ENCODE assay signal across 1 cellular context in the genomic region with DNA sequence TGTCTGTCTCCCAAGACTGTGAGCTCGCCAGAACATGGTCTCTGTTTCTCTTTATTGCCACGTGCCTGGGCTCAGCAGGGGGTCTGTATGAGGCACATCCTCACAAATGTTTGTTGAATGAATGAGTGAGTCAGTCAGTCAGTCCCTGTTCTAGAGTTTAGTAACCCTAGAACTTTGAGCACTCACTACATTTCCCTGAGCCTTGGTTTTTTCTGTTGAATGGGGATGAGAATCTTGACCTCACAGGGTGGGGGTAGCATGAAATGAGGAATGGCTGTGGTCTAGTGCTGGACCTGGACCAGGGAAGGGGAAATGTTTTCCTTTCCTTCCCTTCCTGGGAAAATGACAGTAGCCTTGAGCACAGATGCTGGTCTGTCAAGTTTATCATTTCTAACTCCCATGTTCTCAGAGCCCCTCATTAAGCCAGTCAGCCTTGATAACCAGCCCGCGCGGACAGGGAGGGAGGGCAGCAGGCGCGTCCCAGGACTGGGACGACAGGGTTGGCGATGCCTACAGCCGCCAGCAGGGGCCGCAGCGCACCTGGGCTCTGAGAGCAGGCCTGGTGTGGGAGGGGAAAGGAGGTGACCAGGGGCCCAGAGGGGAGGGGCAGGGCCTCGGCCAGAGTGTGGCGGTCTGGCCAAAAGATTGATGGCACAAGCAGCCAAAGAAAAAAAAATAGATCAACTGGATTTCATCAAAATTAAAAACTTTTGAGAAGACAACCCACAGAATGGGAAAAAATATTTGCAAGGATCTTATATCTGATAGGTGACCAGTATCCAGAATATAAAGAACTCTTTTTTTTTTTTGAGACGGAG.
TF ChIP-seq lines count a peak whose summit lies in the region.

No MANE protein-coding gene starts in this region.

TF ChIP-seq in GM12878, 131 proteins besides CTCF, POLR2A, EP300 and RAD21 (continued from another document):
- TF ChIP-seq, protein P1, sequence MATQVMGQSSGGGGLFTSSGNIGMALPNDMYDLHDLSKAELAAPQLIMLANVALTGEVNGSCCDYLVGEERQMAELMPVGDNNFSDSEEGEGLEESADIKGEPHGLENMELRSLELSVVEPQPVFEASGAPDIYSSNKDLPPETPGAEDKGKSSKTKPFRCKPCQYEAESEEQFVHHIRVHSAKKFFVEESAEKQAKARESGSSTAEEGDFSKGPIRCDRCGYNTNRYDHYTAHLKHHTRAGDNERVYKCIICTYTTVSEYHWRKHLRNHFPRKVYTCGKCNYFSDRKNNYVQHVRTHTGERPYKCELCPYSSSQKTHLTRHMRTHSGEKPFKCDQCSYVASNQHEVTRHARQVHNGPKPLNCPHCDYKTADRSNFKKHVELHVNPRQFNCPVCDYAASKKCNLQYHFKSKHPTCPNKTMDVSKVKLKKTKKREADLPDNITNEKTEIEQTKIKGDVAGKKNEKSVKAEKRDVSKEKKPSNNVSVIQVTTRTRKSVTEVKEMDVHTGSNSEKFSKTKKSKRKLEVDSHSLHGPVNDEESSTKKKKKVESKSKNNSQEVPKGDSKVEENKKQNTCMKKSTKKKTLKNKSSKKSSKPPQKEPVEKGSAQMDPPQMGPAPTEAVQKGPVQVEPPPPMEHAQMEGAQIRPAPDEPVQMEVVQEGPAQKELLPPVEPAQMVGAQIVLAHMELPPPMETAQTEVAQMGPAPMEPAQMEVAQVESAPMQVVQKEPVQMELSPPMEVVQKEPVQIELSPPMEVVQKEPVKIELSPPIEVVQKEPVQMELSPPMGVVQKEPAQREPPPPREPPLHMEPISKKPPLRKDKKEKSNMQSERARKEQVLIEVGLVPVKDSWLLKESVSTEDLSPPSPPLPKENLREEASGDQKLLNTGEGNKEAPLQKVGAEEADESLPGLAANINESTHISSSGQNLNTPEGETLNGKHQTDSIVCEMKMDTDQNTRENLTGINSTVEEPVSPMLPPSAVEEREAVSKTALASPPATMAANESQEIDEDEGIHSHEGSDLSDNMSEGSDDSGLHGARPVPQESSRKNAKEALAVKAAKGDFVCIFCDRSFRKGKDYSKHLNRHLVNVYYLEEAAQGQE (IDR thresholded peaks at IDR 0.05; ENCODE audit: low read depth, low read length) = no peak
- TF ChIP-seq NFIC (IDR thresholded peaks at IDR 0.05; ENCODE audit: low read depth, low read length) (no peak), POU2F2 (IDR thresholded peaks at IDR 0.05; ENCODE audit: borderline replicate concordance, low read depth, low read length) (0 out of 3 replicates have a peak, but pooled peaks have one; percentile 19)
